8 cellular contexts compared by ENCODE assay signal in genomic region chr14:50311337-50311973, GRCh38. TPM values are rescaled to one million over a fixed set of nuclear protein-coding genes. Genes with fewer than 3 reads are reported as not detected.
A peak's percentile ranks its signal among the peaks of the same experiment; 100 is the strongest.
DNase-seq lines count a peak whose midpoint lies in the region; ATAC-seq and TF ChIP-seq lines count a peak whose summit lies in the region.

No MANE protein-coding gene starts in this region.

- CTCF ChIA-PET in naive thymus-derived CD4-positive, alpha-beta T cell (lab: Charles Lee), result interaction anchor here (0.5 to 1.6 kb wide), 2 partner anchors 10 to 674 kb away, joined by 4 to 12 read pairs; no protein-coding TSS in a partner anchor

- ATAC-seq in naive thymus-derived CD4-positive, alpha-beta T cell, result no peak
- no peak for ATAC-seq in HG03571 (IDR thresholded peaks at IDR 0.05; ENCODE audit: unreplicated experiment)

- intact Hi-C loops in naive thymus-derived CD4-positive, alpha-beta T cell (cut with micrococcal nuclease), result loop anchor here (5.0 kb wide), 8 partner anchors 194 to 724 kb away; partner anchors contain the start of genes KLHDC2 (in 1 of the 2), MGAT2 (in 1 of the 2), POLE2 (in 1 of the 2) and RPL36AL (in 1 of the 2)

- no peaks in the 10 kb centered on the region for H3K9me3 ChIP-seq in ectodermal cell (ENCODE audit: control insufficient read depth, low read length)
- no peaks in the 10 kb centered on the region for H3K9me3 ChIP-seq in naive thymus-derived CD4-positive, alpha-beta T cell (ENCODE audit: control insufficient read depth in 2 of 3, low read length in 3 of 3)

- peaks cover 0 to 18% (median 14%) of the 10 kb centered on the region in 5 donors for H3K36me3 Mint-ChIP-seq in naive thymus-derived CD4-positive, alpha-beta T cell

- DNase-seq in AG10803 (ENCODE audit: low read depth), result no peak
- DNase-seq in GM13977 (ENCODE audit: low spot score), result peak; percentile 24
- DNase-seq in NCI-H82 treated with DMSO at 0.1 percent for 48 hours (lab: John Stamatoyannopoulos, UW; ENCODE audit: unreplicated experiment), result peak; percentile 34
- no peak for DNase-seq in naive thymus-derived CD4-positive, alpha-beta T cell
- DNase-seq in T-helper 9 cell, result no peak
- no peak for DNase-seq in NOMO-1 treated with dmso at 0.1 percent for 144 hours (lab: John Stamatoyannopoulos, UW; ENCODE audit: unreplicated experiment)

- in situ Hi-C loops in GM13977 (cut with MboI; ENCODE audit: low pct_unique_long_range_greater_than_20kb, low sequenced_read_pairs, unreplicated experiment), result no loop called here

- H3K27ac Mint-ChIP-seq in naive thymus-derived CD4-positive, alpha-beta T cell, result peak overlapping the region; percentile 92 to 99 (median 97)

- H3K27ac ChIP-seq in ectodermal cell (ENCODE audit: insufficient read depth, low read depth, low read length, poor library complexity, severe bottlenecking), result no peak overlapping the region
- H3K27ac ChIP-seq in naive thymus-derived CD4-positive, alpha-beta T cell (ENCODE audit: low read depth, low read length), result peak overlapping the region; percentile 84

- peak overlapping the region; percentile 85 for H3K4me3 ChIP-seq in AG10803 (ENCODE audit: low read length)
- peak overlapping the region; percentile 65 for H3K4me3 ChIP-seq in ectodermal cell (ENCODE audit: insufficient read depth, low read depth, low read length)
- peak overlapping the region; percentile 88 for H3K4me3 ChIP-seq in naive thymus-derived CD4-positive, alpha-beta T cell (ENCODE audit: low read length)

- peaks cover 16 to 49% (median 41%) of the 10 kb centered on the region in 7 donors for H3K4me1 Mint-ChIP-seq in naive thymus-derived CD4-positive, alpha-beta T cell

- WGBS in ectodermal cell, 2 experiments, result 4% methylated on average over 18 of the region's 18 CpGs

- H3K27me3 Mint-ChIP-seq in naive thymus-derived CD4-positive, alpha-beta T cell, result no peaks in the 10 kb centered on the region

- peaks cover 0 to 6% (median 0%) of the 10 kb centered on the region in 11 donors for H3K9me3 Mint-ChIP-seq in naive thymus-derived CD4-positive, alpha-beta T cell

- TF ChIP-seq CTCF in AG10803 (conservative IDR thresholded peaks at IDR 0.05; ENCODE audit: low read length) (peak; percentile 31), GM13977 (IDR thresholded peaks at IDR 0.05; ENCODE audit: extremely low read depth, insufficient read depth, missing control alignments) (peak; percentile 54)

- H3K4me1 ChIP-seq in ectodermal cell (ENCODE audit: control insufficient read depth, insufficient read depth, low read length), result no peaks in the 10 kb centered on the region
- peaks cover 11 to 12% of the 10 kb centered on the region in 2 donors for H3K4me1 ChIP-seq in naive thymus-derived CD4-positive, alpha-beta T cell (ENCODE audit: control insufficient read depth in 2 of 2, insufficient read depth in 2 of 2, low read length in 2 of 2)

- H3K27me3 ChIP-seq in ectodermal cell (ENCODE audit: control insufficient read depth, insufficient read depth, low read length, poor library complexity, severe bottlenecking), result no peaks in the 10 kb centered on the region
- H3K27me3 ChIP-seq in naive thymus-derived CD4-positive, alpha-beta T cell (ENCODE audit: control insufficient read depth in 2 of 2, insufficient read depth in 2 of 2, low read length in 2 of 2), result no peaks in the 10 kb centered on the region

- H3K36me3 ChIP-seq in ectodermal cell (ENCODE audit: control insufficient read depth, insufficient read depth, low read length), result peaks cover 6% of the 10 kb centered on the region
- H3K36me3 ChIP-seq in naive thymus-derived CD4-positive, alpha-beta T cell (ENCODE audit: control insufficient read depth in 2 of 3, insufficient read depth in 3 of 3, low read length in 3 of 3), result peaks cover 0 to 4% (median 0%) of the 10 kb centered on the region in 3 experiments

- POLR2A ChIA-PET in naive thymus-derived CD4-positive, alpha-beta T cell (lab: Charles Lee), result interaction anchor here (0.5 to 2.1 kb wide), 11 partner anchors 10 to 850 kb away, joined by 3 to 7 read pairs (median 4); partner anchors contain the start of genes KLHDC2, NEMF, RPS29 and SOS2

- H3K4me3 Mint-ChIP-seq in naive thymus-derived CD4-positive, alpha-beta T cell, result peak overlapping the region; percentile 86 to 99 (median 96)

RNA-seq across cellular contexts. Expression of gene L2HGDH, which starts 0.6 kb away (rescaled TPM):
- 13.6 TPM for polyA plus RNA-seq in ectodermal cell (2013, experiment 1 of 4)
- polyA plus RNA-seq in ectodermal cell (2013, experiment 2 of 4), result 15.2 TPM
- 9.7 TPM for polyA plus RNA-seq in ectodermal cell (2013, experiment 3 of 4)
- polyA plus RNA-seq in ectodermal cell (2013, experiment 4 of 4), result 11.0 TPM
- 10 to 100 TPM in 1 of 5 experiments, 1 to 10 TPM in 4; 3.7 to 10.1 (median 4.8) TPM for total RNA-seq in naive thymus-derived CD4-positive, alpha-beta T cell
- polyA plus RNA-seq in naive thymus-derived CD4-positive, alpha-beta T cell, result 1 to 10 TPM; 3.0 to 5.3 TPM

RNA-seq across cellular contexts. Expression of gene DMAC2L, which starts 0.7 kb away (rescaled TPM):
- polyA plus RNA-seq in ectodermal cell (2013, experiment 1 of 4), result 22.2 TPM
- 24.0 TPM for polyA plus RNA-seq in ectodermal cell (2013, experiment 2 of 4)
- polyA plus RNA-seq in ectodermal cell (2013, experiment 3 of 4), result 20.0 TPM
- polyA plus RNA-seq in ectodermal cell (2013, experiment 4 of 4), result 16.8 TPM
- total RNA-seq in naive thymus-derived CD4-positive, alpha-beta T cell, result 10 to 100 TPM; 15.5 to 21.2 (median 16.7) TPM
- 10 to 100 TPM; 13.1 to 27.5 TPM for polyA plus RNA-seq in naive thymus-derived CD4-positive, alpha-beta T cell

Comparison
In these comparisons a context has a peak if more than half of its experiments do, and no peak if none do; other contexts are left out.
1. DNase-seq: peak in GM13977 (single experiment) and NCI-H82 treated with DMSO at 0.1 percent for 48 hours (single experiment); none in AG10803 (single experiment), naive thymus-derived CD4-positive, alpha-beta T cell (0 of 9), T-helper 9 cell (single experiment) and NOMO-1 treated with dmso at 0.1 percent for 144 hours (single experiment).
2. Peak in every context shown above with its lines, with median percentiles within 50 percentile points of each other: H3K4me3 ChIP-seq.